Comparison of ENCODE assay signal across 8 cellular contexts in the genomic region with DNA sequence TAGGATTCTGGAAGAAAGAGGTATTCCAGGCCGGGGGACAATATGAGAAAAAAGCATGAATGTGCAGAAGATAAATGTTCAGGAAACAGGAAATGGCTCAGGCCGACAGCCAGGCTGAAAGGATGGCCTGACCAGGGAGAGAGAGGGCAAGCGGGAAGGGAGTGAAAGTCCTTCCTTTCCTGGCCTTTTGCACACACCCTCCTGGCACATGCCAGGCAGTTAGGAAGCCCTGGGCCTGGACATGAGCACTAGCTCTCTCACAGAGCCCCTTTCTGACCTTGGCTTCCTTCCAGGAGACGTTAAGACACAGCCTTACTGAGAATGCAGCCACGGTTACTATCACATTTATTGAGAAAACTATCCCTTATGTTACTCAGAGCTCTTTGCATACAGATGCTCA. TPM values are rescaled to one million over a fixed set of nuclear protein-coding genes. Genes with fewer than 3 reads are reported as not detected.
DNase-seq lines count a peak whose midpoint lies in the region; ATAC-seq and TF ChIP-seq lines count a peak whose summit lies in the region.

No MANE protein-coding gene starts in this region.

- peak overlapping the region in 2 of 3 donors; percentile 39 to 55 for H3K27ac ChIP-seq in thyroid gland

- DNase-seq in DMS53 (lab: John Stamatoyannopoulos, UW) (peak; percentile 40), DMS53 treated with DMSO at 0.1 percent for 48 hours (lab: John Stamatoyannopoulos, UW; ENCODE audit: unreplicated experiment) (no peak), adipocyte (ENCODE audit: low read depth) (peak; percentile 72), left colon (peak; percentile 46 to 68), thyroid gland (peak; percentile 23 to 28), kidney glomerular epithelial cell (lab: John Stamatoyannopoulos, UW) (no peak)
- DNase-seq in stimulated activated CD4-positive, alpha-beta T cell treated with anti-CD3 and anti-CD28 coated beads, Interleukin-12 subunit alpha, Interleukin-12 subunit beta, amount 100 ng/mL, for 4 hours = no peak

- no peaks in the 10 kb centered on the region for H3K36me3 ChIP-seq in adipocyte (ENCODE audit: control insufficient read depth, insufficient read depth, low read length, severe bottlenecking)
- H3K36me3 ChIP-seq in thyroid gland = no peaks in the 10 kb centered on the region

- H3K27me3 ChIP-seq in adipocyte (replicated peaks; ENCODE audit: control insufficient read depth, insufficient read depth, low read length) (no peaks in the 10 kb centered on the region), thyroid gland (no peaks in the 10 kb centered on the region)

- WGBS in thyroid gland, 2 donors = 44 to 48% methylated on average over 5 of the region's 5 CpGs

- H3K4me1 ChIP-seq in adipocyte (ENCODE audit: control insufficient read depth, insufficient read depth, low read length) (peaks cover 42% of the 10 kb centered on the region), thyroid gland (peaks cover 29 to 32% of the 10 kb centered on the region in 2 donors)

- TF ChIP-seq POLR2A in thyroid gland (IDR thresholded peaks at IDR 0.05) = no peak

- H3K9me3 ChIP-seq in adipocyte (ENCODE audit: control insufficient read depth, low read length) = no peaks in the 10 kb centered on the region
- no peaks in the 10 kb centered on the region for H3K9me3 ChIP-seq in thyroid gland

- H3K9ac ChIP-seq in adipocyte (ENCODE audit: low read length) = peak overlapping the region; percentile 64

- no peak for TF ChIP-seq CTCF in thyroid gland (IDR thresholded peaks at IDR 0.05)

- ATAC-seq in left colon = peak; percentile 79
- ATAC-seq in activated CD4-positive, CD25-positive, alpha-beta regulatory T cell treated with anti-CD3 and anti-CD28 coated beads, Interleukin-2, amount 50 U/mL, for 24 hours = no peak

- H3K4me3 ChIP-seq in adipocyte (ENCODE audit: low read length) (peak overlapping the region; percentile 1), thyroid gland (replicated peaks in 1 of 3) (no peak overlapping the region)

- intact Hi-C loops in left colon (cut with DNase I, micrococcal nuclease) = no loop called here
- intact Hi-C loops in thyroid gland (cut with DNase I) = no loop called here

RNA-seq across cellular contexts. Expression of a gene that starts 39.7 kb away (rescaled TPM):
- total RNA-seq in left colon = 10 to 100 TPM; 33.3 to 60.7 TPM
- 10 to 100 TPM; 33.6 to 66.5 (median 47.3) TPM for total RNA-seq in thyroid gland

Comparison
In these comparisons a context has a peak if more than half of its experiments do, and no peak if none do; other contexts are left out.
1. DNase-seq: peak in DMS53 (single experiment), adipocyte (single experiment), left colon (2 of 2) and thyroid gland (2 of 2); none in DMS53 treated with DMSO at 0.1 percent for 48 hours (single experiment), kidney glomerular epithelial cell (single experiment) and stimulated activated CD4-positive, alpha-beta T cell treated with anti-CD3 and anti-CD28 coated beads, Interleukin-12 subunit alpha, Interleukin-12 subunit beta, amount 100 ng/mL, for 4 hours (single experiment).